In the genomic region with DNA sequence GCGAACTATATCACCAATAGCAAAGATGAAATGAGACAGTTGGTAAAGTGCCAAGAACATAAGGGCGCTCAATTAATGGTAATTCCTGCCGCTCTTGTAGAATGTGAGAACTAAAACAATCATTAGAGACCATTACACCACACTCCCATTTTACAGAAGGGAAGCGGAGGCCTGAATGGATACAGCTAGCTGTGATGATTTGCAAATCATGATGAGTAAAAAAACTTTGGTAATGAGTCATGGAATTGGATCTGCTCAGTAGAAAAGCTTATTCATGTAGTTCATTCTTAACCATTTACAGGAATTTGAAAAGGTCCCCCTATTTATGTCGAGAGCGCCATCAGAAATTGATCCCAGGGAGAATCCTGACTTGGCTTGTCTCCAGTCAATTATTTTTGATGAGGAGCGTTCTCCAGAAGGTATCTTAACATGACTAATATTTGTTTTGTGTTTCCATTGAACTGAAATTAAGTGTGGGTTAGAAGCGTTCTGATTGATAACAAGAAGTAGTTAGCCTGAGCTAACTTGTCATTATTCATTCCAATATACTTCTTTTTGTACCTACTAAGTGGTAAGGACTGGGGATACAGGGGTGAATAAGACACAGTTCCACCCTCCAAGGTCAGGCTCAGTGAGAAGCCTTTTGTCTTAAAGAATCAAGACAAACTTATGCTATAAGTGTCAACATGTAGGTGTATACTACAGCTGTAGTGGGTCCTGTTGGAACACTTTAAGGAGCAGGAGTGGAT, we compare ENCODE assay signal across 8 cellular contexts. TPM values are rescaled to one million over a fixed set of nuclear protein-coding genes. Genes with fewer than 3 reads are reported as not detected.
A peak's percentile ranks its signal among the peaks of the same experiment; 100 is the strongest.
DNase-seq lines count a peak whose midpoint lies in the region; ATAC-seq and TF ChIP-seq lines count a peak whose summit lies in the region.

No MANE protein-coding gene starts in this region.

- no peak for DNase-seq in NB4 (ENCODE audit: low read depth)
- no peak for DNase-seq in naive thymus-derived CD8-positive, alpha-beta T cell
- DNase-seq in SIG-M5 (lab: John Stamatoyannopoulos, UW) = no peak

- no peak for TF ChIP-seq POLR2A in NB4 (IDR thresholded peaks at IDR 0.05; ENCODE audit: extremely low read depth, insufficient read length)

- H3K4me1 Mint-ChIP-seq in dendritic cell treated with granulocyte-macrophage colony-stimulating factor and Interleukin-4, amounts not matched to agents 40 ng/mL and 50 ng/mL, for 4 days (ENCODE audit: low read depth) = peaks cover 27% of the 10 kb centered on the region
- H3K4me1 Mint-ChIP-seq in naive thymus-derived CD8-positive, alpha-beta T cell = peaks cover 15 to 42% (median 38%) of the 10 kb centered on the region in 4 donors

- peak overlapping the region; percentile 89 for H3K4me3 Mint-ChIP-seq in dendritic cell treated with granulocyte-macrophage colony-stimulating factor and Interleukin-4, amounts not matched to agents 40 ng/mL and 50 ng/mL, for 4 days
- peak overlapping the region; percentile 75 to 96 (median 88) for H3K4me3 Mint-ChIP-seq in naive thymus-derived CD8-positive, alpha-beta T cell

- peaks cover 38% of the 10 kb centered on the region for H3K36me3 Mint-ChIP-seq in dendritic cell treated with granulocyte-macrophage colony-stimulating factor and Interleukin-4, amounts not matched to agents 40 ng/mL and 50 ng/mL, for 4 days (ENCODE audit: low read depth)
- peaks cover 0 to 30% (median 5%) of the 10 kb centered on the region in 3 donors for H3K36me3 Mint-ChIP-seq in naive thymus-derived CD8-positive, alpha-beta T cell

- H3K27ac Mint-ChIP-seq in dendritic cell treated with granulocyte-macrophage colony-stimulating factor and Interleukin-4, amounts not matched to agents 40 ng/mL and 50 ng/mL, for 4 days = peak overlapping the region; percentile 85
- H3K27ac Mint-ChIP-seq in naive thymus-derived CD8-positive, alpha-beta T cell = peak overlapping the region; percentile 10 to 95 (median 89)

- H3K9me3 Mint-ChIP-seq in dendritic cell treated with granulocyte-macrophage colony-stimulating factor and Interleukin-4, amounts not matched to agents 40 ng/mL and 50 ng/mL, for 4 days = no peaks in the 10 kb centered on the region
- no peaks in the 10 kb centered on the region for H3K9me3 Mint-ChIP-seq in naive thymus-derived CD8-positive, alpha-beta T cell

- intact Hi-C loops in dendritic cell treated with granulocyte-macrophage colony-stimulating factor and Interleukin-4, amounts not matched to agents 40 ng/mL and 50 ng/mL, for 4 days (cut with micrococcal nuclease) = loop anchor here (5.0 kb wide), 1 partner anchor 664 kb away; a partner anchor contains a TSS

- no peak for TF ChIP-seq CTCF in NB4 (IDR thresholded peaks at IDR 0.05; ENCODE audit: low read depth, low read length)

- ATAC-seq in GM18498 (IDR thresholded peaks at IDR 0.05; ENCODE audit: unreplicated experiment) (peak; percentile 5), GM21515 (IDR thresholded peaks at IDR 0.05; ENCODE audit: unreplicated experiment) (no peak), GM21737 (IDR thresholded peaks at IDR 0.05; ENCODE audit: unreplicated experiment) (no peak), GM19397 (IDR thresholded peaks at IDR 0.05; ENCODE audit: unreplicated experiment) (no peak)
- ATAC-seq in naive thymus-derived CD8-positive, alpha-beta T cell = no peak

- POLR2A ChIA-PET in naive thymus-derived CD8-positive, alpha-beta T cell (lab: Charles Lee) = interaction anchor here (0.9 to 2.3 kb wide), 4 partner anchors 12 to 663 kb away, joined by 3 to 10 read pairs (median 8); a partner anchor contains a TSS

- H3K27me3 Mint-ChIP-seq in dendritic cell treated with granulocyte-macrophage colony-stimulating factor and Interleukin-4, amounts not matched to agents 40 ng/mL and 50 ng/mL, for 4 days = peaks cover 2% of the 10 kb centered on the region
- H3K27me3 Mint-ChIP-seq in naive thymus-derived CD8-positive, alpha-beta T cell = no peaks in the 10 kb centered on the region

- H3K4me3 ChIP-seq in NB4 (ENCODE audit: low read depth, low read length) = peak overlapping the region; percentile 96

RNA-seq across cellular contexts. Expression of a gene that starts 0.8 kb away (rescaled TPM):
- total RNA-seq in naive thymus-derived CD8-positive, alpha-beta T cell = 10 to 100 TPM; 22.4 to 23.0 TPM
- 10 to 100 TPM; 18.7 to 23.2 (median 22.6) TPM for polyA plus RNA-seq in naive thymus-derived CD8-positive, alpha-beta T cell

RNA-seq across cellular contexts. Expression of a gene that starts 47.9 kb away (rescaled TPM):
- total RNA-seq in naive thymus-derived CD8-positive, alpha-beta T cell = 1 to 10 TPM; 3.2 to 3.3 TPM
- 1 to 10 TPM; 1.0 to 4.1 (median 2.5) TPM for polyA plus RNA-seq in naive thymus-derived CD8-positive, alpha-beta T cell
